In genomic region chr3:43153189-43154083, GRCh38 we compare ENCODE assay signal across 10 cellular contexts. TPM values are rescaled to one million over a fixed set of nuclear protein-coding genes. Genes with fewer than 3 reads are reported as not detected.
DNase-seq lines count a peak whose midpoint lies in the region; ATAC-seq and TF ChIP-seq lines count a peak whose summit lies in the region.
"Had no signal": no experiment of that assay in that cellular context is flagged by ENCODE, and none has a peak within 500 bp of the region (broad histone marks: within the 10 kb centered on the region; RNA-seq: fewer than 3 reads in every experiment).

No MANE protein-coding gene starts in this region.

- no peak for TF ChIP-seq POLR2A in esophagus squamous epithelium (IDR thresholded peaks at IDR 0.05)

- no peak overlapping the region for H2AK5ac ChIP-seq in mesendoderm (ENCODE audit: low read length)

- H2BK120ac ChIP-seq in mesendoderm (ENCODE audit: low read depth, low read length) = no peak overlapping the region

- H3K4me1 ChIP-seq in esophagus squamous epithelium (peaks cover 8 to 26% (median 10%) of the 10 kb centered on the region in 3 donors), mesendoderm (ENCODE audit: control insufficient read depth, low read depth, low read length) (no peaks in the 10 kb centered on the region), upper lobe of right lung (no peaks in the 10 kb centered on the region)

- no peak overlapping the region for H2BK5ac ChIP-seq in mesendoderm (ENCODE audit: low read length)

- H3K56ac ChIP-seq in mesendoderm (ENCODE audit: low read length) = no peak overlapping the region

- no peaks in the 10 kb centered on the region for H3K79me2 ChIP-seq in mesendoderm (ENCODE audit: control insufficient read depth, insufficient read depth, low read length)

- peak; percentile 61 for ATAC-seq in upper lobe of right lung
- no peak for ATAC-seq in HG03135 (IDR thresholded peaks at IDR 0.05; ENCODE audit: unreplicated experiment)
- ATAC-seq: naive thymus-derived CD8-positive, alpha-beta T cell had no signal

- no peak overlapping the region for H3K4me2 ChIP-seq in mesendoderm (ENCODE audit: low read length)

- no peak overlapping the region for H3K18ac ChIP-seq in mesendoderm (ENCODE audit: low read length)

- no peak overlapping the region for H4K8ac ChIP-seq in mesendoderm (ENCODE audit: low read depth, low read length)

- H3K23ac ChIP-seq in mesendoderm (ENCODE audit: low read length) = no peak overlapping the region

- intact Hi-C loops in esophagus squamous epithelium (cut with DNase I) (loop anchor here (10.0 kb wide), 1 partner anchor 169 kb away; no protein-coding TSS in a partner anchor), upper lobe of right lung (cut with DNase I) (no loop called here)

- no peak overlapping the region for H3K4ac ChIP-seq in mesendoderm (ENCODE audit: low read depth, low read length)

- 26 to 34% methylated on average over 13 to 17 of the region's 19 CpGs for WGBS in esophagus squamous epithelium, 2 donors
- WGBS in mesendoderm (ENCODE audit: extremely low coverage, insufficient coverage, low lambda C conversion rate) = no CpG with 5 or more reads among the region's 19 CpGs

- no peaks in the 10 kb centered on the region for H3K79me1 ChIP-seq in mesendoderm (ENCODE audit: low read length)

- H3K36me3 ChIP-seq in esophagus squamous epithelium = no peaks in the 10 kb centered on the region
- H3K36me3 ChIP-seq in mesendoderm (ENCODE audit: control insufficient read depth, insufficient read depth, low read length) = no peaks in the 10 kb centered on the region
- no peaks in the 10 kb centered on the region for H3K36me3 ChIP-seq in upper lobe of right lung

- H3K9me3 ChIP-seq in esophagus squamous epithelium (no peaks in the 10 kb centered on the region), upper lobe of right lung (no peaks in the 10 kb centered on the region)

- H3K27ac ChIP-seq in esophagus squamous epithelium (peak overlapping the region in 3 of 4 donors; percentile 38 to 51 (median 47)), mesendoderm (ENCODE audit: low read depth, low read length) (no peak overlapping the region), upper lobe of right lung (no peak overlapping the region)

- peak in 1 of 6 experiments; percentile 20 for TF ChIP-seq CTCF in esophagus squamous epithelium (IDR thresholded peaks at IDR 0.05)
- TF ChIP-seq CTCF in upper lobe of right lung (IDR thresholded peaks at IDR 0.05) = no peak

- H3K9ac ChIP-seq in mesendoderm (ENCODE audit: low read length) = no peak overlapping the region

- no peak overlapping the region for H4K5ac ChIP-seq in mesendoderm (ENCODE audit: low read length)

- peak; percentile 44 to 75 for DNase-seq in NCI-H446 (lab: John Stamatoyannopoulos, UW)
- no peak for DNase-seq in esophagus squamous epithelium (lab: John Stamatoyannopoulos, UW)
- peak; percentile 53 for DNase-seq in mesendoderm
- DNase-seq in upper lobe of right lung = peak; percentile 63
- no peak for DNase-seq in HT-29 (ENCODE audit: low spot score)
- DNase-seq in NCI-H2227 (lab: John Stamatoyannopoulos, UW; ENCODE audit: unreplicated experiment) = no peak
- no peak for DNase-seq in RKO (ENCODE audit: low spot score)
- DNase-seq: H9 had no signal

- H2BK15ac ChIP-seq in mesendoderm (replicated peaks; ENCODE audit: low read depth) = no peak overlapping the region

- peaks cover 0 to 13% (median 0%) of the 10 kb centered on the region in 4 donors for H3K27me3 ChIP-seq in esophagus squamous epithelium
- H3K27me3 ChIP-seq in mesendoderm (ENCODE audit: insufficient read depth, low read length, poor library complexity) = no peaks in the 10 kb centered on the region
- no peaks in the 10 kb centered on the region for H3K27me3 ChIP-seq in upper lobe of right lung

- H3K4me3 ChIP-seq in esophagus squamous epithelium = no peak overlapping the region
- no peak overlapping the region for H3K4me3 ChIP-seq in mesendoderm (ENCODE audit: low read length)
- H3K4me3 ChIP-seq in upper lobe of right lung = no peak overlapping the region

RNA-seq across cellular contexts. Expression of gene POMGNT2, which starts 47.6 kb away (rescaled TPM):
- total RNA-seq in esophagus squamous epithelium = 10 to 100 TPM in 1 of 4 donors, 1 to 10 TPM in 3; 4.4 to 14.0 (median 9.0) TPM
- 10.2 TPM for polyA plus RNA-seq in mesendoderm (2013, experiment 1 of 2)
- polyA plus RNA-seq in mesendoderm (2013, experiment 2 of 2) = 10.2 TPM
- 10.8 TPM for total RNA-seq in upper lobe of right lung
- 17.2 and 18.0 TPM in 2 replicates for total RNA-seq in HT-29 (2014; rRNA removed; shearing (Covaris generic))

Comparison
In these comparisons a context has a peak if more than half of its experiments do, and no peak if none do; other contexts are left out.
1. DNase-seq: peak in NCI-H446 (2 of 2), mesendoderm (single experiment) and upper lobe of right lung (single experiment); none in esophagus squamous epithelium (single experiment), HT-29 (single experiment), NCI-H2227 (single experiment) and RKO (single experiment).
2. H3K27ac ChIP-seq: peak in esophagus squamous epithelium (3 of 4); none in mesendoderm (single experiment) and upper lobe of right lung (single experiment).